Comparison of ENCODE assay signal across 1 cellular context in the genomic region with DNA sequence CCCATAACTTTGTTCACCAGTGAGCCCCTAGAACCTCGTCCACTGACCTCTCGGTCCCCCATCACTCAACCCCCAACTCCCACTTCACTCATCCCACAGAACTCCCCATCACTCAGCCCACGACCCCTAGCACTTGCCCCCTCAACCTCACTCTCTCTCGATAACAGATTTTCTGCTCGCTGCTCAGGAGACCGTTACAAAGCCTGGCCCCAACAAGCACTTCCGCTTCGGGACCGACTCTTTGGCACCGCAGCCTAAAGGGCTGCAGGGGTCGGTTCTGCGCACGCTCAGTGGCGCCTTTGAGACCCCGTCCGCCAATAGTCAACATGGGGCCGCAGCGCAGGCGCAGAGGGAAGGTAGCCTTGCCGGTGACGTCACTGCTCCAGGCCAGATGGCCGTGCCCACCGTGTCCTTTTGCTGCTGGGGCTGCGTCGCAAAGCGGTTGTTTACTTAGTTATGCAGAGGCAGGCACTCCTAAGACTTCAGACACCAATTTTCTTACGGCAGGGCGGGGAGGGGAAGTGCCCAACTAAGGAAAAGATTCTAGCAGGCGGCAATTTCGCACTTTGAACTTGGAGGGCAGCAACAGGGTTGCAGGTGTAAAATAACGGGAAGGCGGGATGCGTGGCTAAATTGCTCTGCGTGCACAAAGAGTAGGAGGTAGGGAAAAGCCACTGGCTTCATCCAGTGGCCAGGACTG.
TF ChIP-seq lines count a peak whose summit lies in the region.

A gene (minus strand): TSS at position 232 of the 700 bp plus-strand sequence. CDS start 1,380 bp downstream, outside the sequence.

TF ChIP-seq in HCT116, 20 proteins besides CTCF, POLR2A, EP300 and RAD21 (continued from another document):
- TF ChIP-seq, protein P1, sequence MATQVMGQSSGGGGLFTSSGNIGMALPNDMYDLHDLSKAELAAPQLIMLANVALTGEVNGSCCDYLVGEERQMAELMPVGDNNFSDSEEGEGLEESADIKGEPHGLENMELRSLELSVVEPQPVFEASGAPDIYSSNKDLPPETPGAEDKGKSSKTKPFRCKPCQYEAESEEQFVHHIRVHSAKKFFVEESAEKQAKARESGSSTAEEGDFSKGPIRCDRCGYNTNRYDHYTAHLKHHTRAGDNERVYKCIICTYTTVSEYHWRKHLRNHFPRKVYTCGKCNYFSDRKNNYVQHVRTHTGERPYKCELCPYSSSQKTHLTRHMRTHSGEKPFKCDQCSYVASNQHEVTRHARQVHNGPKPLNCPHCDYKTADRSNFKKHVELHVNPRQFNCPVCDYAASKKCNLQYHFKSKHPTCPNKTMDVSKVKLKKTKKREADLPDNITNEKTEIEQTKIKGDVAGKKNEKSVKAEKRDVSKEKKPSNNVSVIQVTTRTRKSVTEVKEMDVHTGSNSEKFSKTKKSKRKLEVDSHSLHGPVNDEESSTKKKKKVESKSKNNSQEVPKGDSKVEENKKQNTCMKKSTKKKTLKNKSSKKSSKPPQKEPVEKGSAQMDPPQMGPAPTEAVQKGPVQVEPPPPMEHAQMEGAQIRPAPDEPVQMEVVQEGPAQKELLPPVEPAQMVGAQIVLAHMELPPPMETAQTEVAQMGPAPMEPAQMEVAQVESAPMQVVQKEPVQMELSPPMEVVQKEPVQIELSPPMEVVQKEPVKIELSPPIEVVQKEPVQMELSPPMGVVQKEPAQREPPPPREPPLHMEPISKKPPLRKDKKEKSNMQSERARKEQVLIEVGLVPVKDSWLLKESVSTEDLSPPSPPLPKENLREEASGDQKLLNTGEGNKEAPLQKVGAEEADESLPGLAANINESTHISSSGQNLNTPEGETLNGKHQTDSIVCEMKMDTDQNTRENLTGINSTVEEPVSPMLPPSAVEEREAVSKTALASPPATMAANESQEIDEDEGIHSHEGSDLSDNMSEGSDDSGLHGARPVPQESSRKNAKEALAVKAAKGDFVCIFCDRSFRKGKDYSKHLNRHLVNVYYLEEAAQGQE (IDR thresholded peaks at IDR 0.05; ENCODE audit: low read depth) = no peak
- TF ChIP-seq EZH2 (IDR thresholded peaks at IDR 0.05) = no peak
- no peak for TF ChIP-seq EZH2phosphoT487 (IDR thresholded peaks at IDR 0.05; ENCODE audit: borderline replicate concordance)
